ENCODE assay signal across 9 cellular contexts in the genomic region with DNA sequence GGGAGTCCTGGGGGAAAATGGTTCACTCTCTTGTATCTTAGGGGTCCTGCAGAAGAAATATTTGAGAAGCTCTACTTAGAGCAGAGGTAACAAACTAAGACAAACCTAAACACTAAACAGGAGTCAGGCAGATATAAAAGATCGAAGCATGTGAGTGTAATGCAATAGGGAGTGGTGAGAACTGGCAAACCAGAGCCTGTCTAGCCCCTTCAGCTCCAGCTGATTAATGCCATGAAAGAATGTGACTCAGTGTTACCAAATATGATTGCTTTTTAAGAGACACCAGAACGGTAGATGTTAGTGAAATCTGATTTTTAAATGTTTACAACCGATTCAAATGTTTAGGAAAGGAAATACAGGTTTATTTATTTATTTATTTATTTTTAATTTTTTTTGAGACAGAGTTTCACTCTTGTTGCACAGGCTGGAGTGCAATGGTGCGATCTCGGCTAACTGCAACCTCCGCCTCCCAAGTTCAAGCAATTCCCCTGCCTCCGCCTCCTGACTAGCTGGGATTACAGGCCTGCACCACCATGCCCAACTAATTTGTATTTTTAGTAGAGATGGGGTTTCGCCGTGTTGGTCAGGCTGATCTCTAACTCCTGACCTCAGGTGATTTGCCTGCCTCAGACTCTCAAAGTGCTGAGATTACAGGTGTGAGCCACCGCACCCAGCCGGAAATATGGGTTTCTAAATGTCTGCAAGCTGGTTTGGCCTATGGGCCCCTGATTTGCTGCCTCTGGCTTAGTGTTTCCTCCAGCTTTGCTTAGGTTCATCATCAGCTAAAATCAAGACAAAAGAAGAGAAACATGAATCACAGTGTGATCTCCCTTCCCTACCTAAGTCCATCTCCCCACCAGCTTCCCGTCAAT. TPM values are rescaled to one million over a fixed set of nuclear protein-coding genes. Genes with fewer than 3 reads are reported as not detected.
DNase-seq lines count a peak whose midpoint lies in the region; ATAC-seq and TF ChIP-seq lines count a peak whose summit lies in the region.
"Had no signal": no experiment of that assay in that cellular context is flagged by ENCODE, and none has a peak within 500 bp of the region (broad histone marks: within the 10 kb centered on the region; RNA-seq: fewer than 3 reads in every experiment).

No MANE protein-coding gene starts in this region.

- no peaks in the 10 kb centered on the region for H3K9me3 Mint-ChIP-seq in nephron progenitor cell

- H3K27me3 ChIP-seq in A673 (replicated peaks; ENCODE audit: insufficient read depth, low read depth, low read length, poor library complexity): no peaks in the 10 kb centered on the region

- H3K27ac ChIP-seq in A673 (ENCODE audit: low read depth, low read length, poor library complexity, severe bottlenecking): peak overlapping the region; percentile 81
- H3K27ac ChIP-seq in OCI-LY7 (ENCODE audit: low read depth, low read length, poor library complexity, severe bottlenecking): peak overlapping the region; percentile 24

- peak overlapping the region; percentile 23; the same call in 1 of the 2 replicates for H3K4me2 ChIP-seq in OCI-LY7 (ENCODE audit: low read length)

- POLR2A ChIA-PET in A673 (lab: Charles Lee; ENCODE audit: low non-redundant PET) (no interaction called here), OCI-LY7 (lab: Charles Lee) (interaction anchor here (0.7 to 2.3 kb wide), 5 partner anchors 9 to 28 kb away, joined by 3 to 11 read pairs (median 5); a partner anchor contains a TSS)

- CTCF ChIA-PET in A673 (lab: Charles Lee) (no interaction called here), OCI-LY7 (lab: Charles Lee; ENCODE audit: unreplicated experiment) (no interaction called here)

- BruUV-seq in A673 (replicated peaks; lab: Mats Ljungman, UMichigan) (no TSS peak), OCI-LY7 (replicated peaks; lab: Mats Ljungman, UMichigan) (no TSS peak)

- no peak for TF ChIP-seq CTCF in A673 (conservative IDR thresholded peaks at IDR 0.05; ENCODE audit: low read depth, low read length)
- no peak for TF ChIP-seq CTCF in OCI-LY7 (conservative IDR thresholded peaks at IDR 0.05; ENCODE audit: low read length)
- TF ChIP-seq CTCF in nephron progenitor cell (IDR thresholded peaks at IDR 0.05): no peak

- ATAC-seq in HG03280 (IDR thresholded peaks at IDR 0.05; ENCODE audit: unreplicated experiment): no peak
- ATAC-seq in HG03442 (IDR thresholded peaks at IDR 0.05; ENCODE audit: unreplicated experiment): no peak

- no peak overlapping the region for H3K4me3 Mint-ChIP-seq in nephron progenitor cell

- H4K20me1 ChIP-seq in OCI-LY7 (ENCODE audit: insufficient read depth, low read length): no peaks in the 10 kb centered on the region

- H3K36me3 ChIP-seq in A673 (ENCODE audit: insufficient read depth, low read length, poor library complexity, severe bottlenecking) (no peaks in the 10 kb centered on the region), OCI-LY7 (ENCODE audit: insufficient read depth, low read length) (no peaks in the 10 kb centered on the region)

- no peak overlapping the region for H3K4me3 ChIP-seq in A673 (ENCODE audit: low read depth, low read length, poor library complexity, severe bottlenecking)
- no peak overlapping the region for H3K4me3 ChIP-seq in OCI-LY7 (ENCODE audit: low read depth, low read length, poor library complexity, severe bottlenecking)

- intact Hi-C loops in A673 (cut with micrococcal nuclease; ENCODE audit: unreplicated experiment): no loop called here
- intact Hi-C loops in OCI-LY7 (cut with micrococcal nuclease; ENCODE audit: unreplicated experiment): no loop called here

- H3K9me2 ChIP-seq in OCI-LY7 (ENCODE audit: insufficient read depth, low read length): no peaks in the 10 kb centered on the region

- H3K36me3 Mint-ChIP-seq in nephron progenitor cell (ENCODE audit: low read depth): no peaks in the 10 kb centered on the region

- peak overlapping the region; percentile 79 for H2AFZ ChIP-seq in OCI-LY7 (ENCODE audit: low read length)

- DNase-seq in A673 (ENCODE audit: low spot score) (no peak), OCI-LY7 (ENCODE audit: low spot score) (peak; percentile 45), nephron progenitor cell (no peak), mucosa of gallbladder (ENCODE audit: low spot score) (no peak), kidney glomerular epithelial cell (lab: John Stamatoyannopoulos, UW) (no peak)
- peak; percentile 55 for DNase-seq in central memory CD4-positive, alpha-beta T cell
- DNase-seq: stimulated activated CD4-positive, alpha-beta T cell treated with anti-CD3 and anti-CD28 coated beads, Interleukin-2, amount 100 ng/mL, for 24 hours had no signal

- H3K27ac Mint-ChIP-seq in nephron progenitor cell: peak overlapping the region; percentile 27

- no peaks in the 10 kb centered on the region for H3K79me2 ChIP-seq in OCI-LY7 (ENCODE audit: insufficient read depth, low read depth, low read length)

- H3K4me1 Mint-ChIP-seq in nephron progenitor cell: peaks cover 44% of the 10 kb centered on the region

- H3K9me3 ChIP-seq in A673 (ENCODE audit: low read depth, low read length, poor library complexity, severe bottlenecking) (no peaks in the 10 kb centered on the region), OCI-LY7 (ENCODE audit: low read length) (no peaks in the 10 kb centered on the region)

- no peaks in the 10 kb centered on the region for H3K27me3 Mint-ChIP-seq in nephron progenitor cell (ENCODE audit: low read depth, poor library complexity)

- H3K4me1 ChIP-seq in A673 (ENCODE audit: insufficient read depth, low read length, poor library complexity, severe bottlenecking) (peaks cover 33% of the 10 kb centered on the region), OCI-LY7 (ENCODE audit: insufficient read depth, low read length, poor library complexity, severe bottlenecking) (peaks cover 76% of the 10 kb centered on the region)

RNA-seq across cellular contexts. Expression of a gene that starts 12.2 kb away (rescaled TPM):
- 27.3 and 36.4 TPM in 2 replicates for total RNA-seq in A673 (2021)
- 99.9 and 144 TPM in 2 replicates for total RNA-seq in OCI-LY7 (2014; rRNA removed; shearing (Covaris generic))
- 50.3 and 76.8 TPM in 2 replicates for total RNA-seq in OCI-LY7 (2022)
- total RNA-seq in mucosa of gallbladder: 446 TPM

RNA-seq across cellular contexts. Expression of a gene that starts 19.7 kb away (rescaled TPM):
- total RNA-seq in A673 (2021) (8.5 and 11.6 TPM in 2 replicates), OCI-LY7 (2022) (27.3 and 30.7 TPM in 2 replicates), mucosa of gallbladder (28.3 TPM)
- total RNA-seq in OCI-LY7 (2014; rRNA removed; shearing (Covaris generic)): 19.8 and 29.8 TPM in 2 replicates

RNA-seq across cellular contexts. Expression of a gene that starts 19.8 kb away (rescaled TPM):
- total RNA-seq in A673 (2021) (1.6 and 2.2 TPM in 2 replicates), OCI-LY7 (2022) (4.5 and 4.8 TPM in 2 replicates), mucosa of gallbladder (3.4 TPM)
- 0.62 and 1.9 TPM in 2 replicates for total RNA-seq in OCI-LY7 (2014; rRNA removed; shearing (Covaris generic))

RNA-seq across cellular contexts. Expression of a gene that starts 26.4 kb away (rescaled TPM):
- total RNA-seq in A673 (2021): 39.6 and 40.1 TPM in 2 replicates
- total RNA-seq in OCI-LY7 (2014; rRNA removed; shearing (Covaris generic)): 10.2 and 11.6 TPM in 2 replicates
- 26.3 and 31.8 TPM in 2 replicates for total RNA-seq in OCI-LY7 (2022)
- total RNA-seq in mucosa of gallbladder: 42.9 TPM

RNA-seq across cellular contexts. Expression of a gene that starts 37.3 kb away (rescaled TPM):
- total RNA-seq in A673 (2021) (0.24 and 0.31 TPM in 2 replicates), OCI-LY7 (2022) (not detected in 2 replicates), mucosa of gallbladder (0.40 TPM)
- total RNA-seq in OCI-LY7 (2014; rRNA removed; shearing (Covaris generic)): not detected in 2 replicates

Comparison
In these comparisons a context has a peak if more than half of its experiments do, and no peak if none do; other contexts are left out.
1. DNase-seq: peak in OCI-LY7 (single experiment) and central memory CD4-positive, alpha-beta T cell (single experiment); none in A673 (single experiment), nephron progenitor cell (single experiment), mucosa of gallbladder (single experiment) and kidney glomerular epithelial cell (single experiment).